ENCODE assay signal across 23 cellular contexts in genomic region chr2:62459106-62459505, GRCh38. TPM values are rescaled to one million over a fixed set of nuclear protein-coding genes. Genes with fewer than 3 reads are reported as not detected.
DNase-seq lines count a peak whose midpoint lies in the region; ATAC-seq and TF ChIP-seq lines count a peak whose summit lies in the region.
"Had no signal": no experiment of that assay in that cellular context is flagged by ENCODE, and none has a peak within 500 bp of the region (broad histone marks: within the 10 kb centered on the region; RNA-seq: fewer than 3 reads in every experiment).

No MANE protein-coding gene starts in this region.

- DNase-seq in left ventricle myocardium inferior (no peak), left cardiac atrium (no peak), left ventricle myocardium superior (no peak), neuronal stem cell (ENCODE audit: low spot score) (no peak), NCI-H2196 (lab: John Stamatoyannopoulos, UW; ENCODE audit: unreplicated experiment) (no peak)
- DNase-seq: C1 segment of cervical spinal cord; CD4-positive, alpha-beta memory T cell; COR-L47; DMS53; GDM1; GOT3; HCEC 1CT; NCI-H1048; NCI-H1417 treated with DMSO at 0.1 percent for 48 hours; NCI-H1694 treated with DMSO at 0.1 percent for 48 hours; NCI-H2081; NCI-H345; NCI-H510A treated with DMSO at 0.1 percent for 48 hours had no signal

- H3K4ac ChIP-seq in neuronal stem cell (ENCODE audit: low read length): no peak overlapping the region

- H4K91ac ChIP-seq in neuronal stem cell (ENCODE audit: low read depth, low read length, poor library complexity): no peak overlapping the region

- H3K27ac ChIP-seq in left ventricle myocardium inferior (replicated peaks) (peak overlapping the region; percentile 91), neuronal stem cell (replicated peaks; ENCODE audit: low read length) (no peak overlapping the region)
- H3K27ac ChIP-seq: HL-60, SJCRH30 had no signal

- ATAC-seq in left cardiac atrium: no peak
- peak; percentile 44 for ATAC-seq in left ventricle myocardium superior
- no peak for ATAC-seq in HG02623 (IDR thresholded peaks at IDR 0.05; ENCODE audit: unreplicated experiment)
- ATAC-seq in GM18867 (IDR thresholded peaks at IDR 0.05; ENCODE audit: unreplicated experiment): no peak
- ATAC-seq: GM12878 had no signal

- intact Hi-C loops in left ventricle myocardium inferior (cut with micrococcal nuclease) (no loop called here), left cardiac atrium (cut with DNase I) (no loop called here), left ventricle myocardium superior (cut with micrococcal nuclease) (no loop called here)

- H2BK15ac ChIP-seq in neuronal stem cell (ENCODE audit: low read length): no peak overlapping the region

- no peak overlapping the region for H2BK5ac ChIP-seq in neuronal stem cell (ENCODE audit: low read length)

- TF ChIP-seq CTCF in left ventricle myocardium inferior (IDR thresholded peaks at IDR 0.05; ENCODE audit: borderline replicate concordance): no peak

- no peak overlapping the region for H3K18ac ChIP-seq in neuronal stem cell (ENCODE audit: low read length)

- H3K9ac ChIP-seq in neuronal stem cell (ENCODE audit: low read depth, low read length, poor library complexity): no peak overlapping the region

- H3K9me3 ChIP-seq in left ventricle myocardium inferior (replicated peaks): no peaks in the 10 kb centered on the region
- H3K9me3 ChIP-seq in neuronal stem cell (replicated peaks in 1 of 2; ENCODE audit: control insufficient read depth in 2 of 2, insufficient read depth in 1 of 2, low read depth in 1 of 2, low read length in 2 of 2): no peaks in the 10 kb centered on the region
- H3K9me3 ChIP-seq: SJCRH30 had no signal

- no CpG with 5 or more reads among the region's 3 CpGs for WGBS in neuronal stem cell (ENCODE audit: extremely low coverage in 2 of 2, insufficient read length in 2 of 2, insufficient replicate concordance in 1 of 2), 2 donors

- H3K36me3 ChIP-seq in left ventricle myocardium inferior (no peaks in the 10 kb centered on the region), neuronal stem cell (replicated peaks in 1 of 2; ENCODE audit: control insufficient read depth in 2 of 2, insufficient read depth in 2 of 2, low read length in 2 of 2) (no peaks in the 10 kb centered on the region)
- H3K36me3 ChIP-seq: SJCRH30 had no signal

- no peak overlapping the region for H2BK12ac ChIP-seq in neuronal stem cell (ENCODE audit: low read length)

- no peak overlapping the region for H4K8ac ChIP-seq in neuronal stem cell (ENCODE audit: low read depth, low read length)

- no peaks in the 10 kb centered on the region for H3K79me1 ChIP-seq in neuronal stem cell (ENCODE audit: low read depth, low read length)

- peaks cover 21% of the 10 kb centered on the region for H3K4me1 ChIP-seq in left ventricle myocardium inferior
- H3K4me1 ChIP-seq in neuronal stem cell (ENCODE audit: control insufficient read depth in 2 of 2, insufficient read depth in 1 of 2, low read depth in 1 of 2, low read length in 2 of 2): peaks cover 11 to 19% of the 10 kb centered on the region in 2 donors
- H3K4me1 ChIP-seq: SJCRH30 had no signal

- H2BK120ac ChIP-seq in neuronal stem cell (ENCODE audit: low read depth, low read length): no peak overlapping the region

- peak overlapping the region; percentile 14 for H2AFZ ChIP-seq in neuronal stem cell (ENCODE audit: low read length)

- H3K4me2 ChIP-seq in neuronal stem cell (ENCODE audit: insufficient read depth, low read length, poor library complexity, severe bottlenecking): no peak overlapping the region

- H3K23ac ChIP-seq in neuronal stem cell (ENCODE audit: low read depth, low read length, poor library complexity): no peak overlapping the region

- H3K27me3 ChIP-seq in left ventricle myocardium inferior (ENCODE audit: low read depth): peaks cover 19% of the 10 kb centered on the region
- peaks cover 0 to 7% (median 0%) of the 10 kb centered on the region in 3 experiments for H3K27me3 ChIP-seq in neuronal stem cell (ENCODE audit: control insufficient read depth in 3 of 3, insufficient read depth in 3 of 3, low read depth in 1 of 3, low read length in 3 of 3)
- H3K27me3 ChIP-seq: SJCRH30 had no signal

- H2AK5ac ChIP-seq in neuronal stem cell (ENCODE audit: low read depth, low read length): no peak overlapping the region

- H3K4me3 ChIP-seq in left ventricle myocardium inferior: no peak overlapping the region
- H3K4me3 ChIP-seq in neuronal stem cell (ENCODE audit: low read length in 2 of 2): no peak overlapping the region
- H3K4me3 ChIP-seq: GM12878, SJCRH30 had no signal

- no peak overlapping the region for H3K14ac ChIP-seq in neuronal stem cell (ENCODE audit: low read length)

RNA-seq across cellular contexts. Expression of gene TMEM17, which starts 46.9 kb away (rescaled TPM):
- total RNA-seq in left ventricle myocardium inferior: 2.2 TPM
- total RNA-seq in left cardiac atrium: 1 to 10 TPM; 1.3 TPM
- 1.4 TPM for total RNA-seq in left ventricle myocardium superior
- polyA plus RNA-seq in neuronal stem cell (2013, experiment 1 of 2): 2.5 TPM
- polyA plus RNA-seq in neuronal stem cell (2013, experiment 2 of 2): 2.6 TPM
- total RNA-seq: CD4-positive, alpha-beta memory T cell had no signal
- polyA plus RNA-seq: CD4-positive, alpha-beta memory T cell had no signal
